22 cellular contexts compared by ENCODE assay signal in the genomic region with DNA sequence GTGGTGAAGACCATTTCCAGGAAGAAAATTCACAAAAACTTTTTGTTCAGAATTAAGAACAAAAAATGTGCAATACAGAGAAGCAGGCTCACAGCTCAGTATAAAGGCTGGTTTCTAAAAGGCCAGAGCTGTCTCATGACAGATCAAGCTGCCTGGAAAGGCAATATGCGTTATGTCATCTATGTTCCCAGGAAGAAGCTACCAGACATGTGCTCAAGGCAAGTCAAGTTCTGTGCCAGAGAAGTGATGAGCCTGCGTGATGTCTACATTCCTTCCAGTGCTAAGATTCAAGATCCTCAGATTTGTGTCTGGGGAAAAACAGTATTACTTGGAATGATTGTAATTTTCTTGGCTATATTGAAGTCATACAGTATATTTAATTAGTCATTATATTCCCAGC.
DNase-seq lines count a peak whose midpoint lies in the region; ATAC-seq, FAIRE-seq and TF ChIP-seq lines count a peak whose summit lies in the region.
"Had no signal": no experiment of that assay in that cellular context is flagged by ENCODE, and none has a peak within 500 bp of the region (broad histone marks: within the 10 kb centered on the region; RNA-seq: fewer than 3 reads in every experiment).

No MANE protein-coding gene starts in this region.

- FAIRE-seq in keratinocyte (lab: Jason Lieb, UNC): peak; percentile 5
- FAIRE-seq: TTC549 had no signal

- H3K9me3 Mint-ChIP-seq in stimulated activated naive B cell treated with anti-CD40 and anti-IgM and Interleukin-4, amounts not matched to agents 10 μg/mL and 1 μg/mL and 100 μg/mL, for 72 hours: no peaks in the 10 kb centered on the region

- H3K4me1 ChIP-seq in body of pancreas (no peaks in the 10 kb centered on the region), keratinocyte (ENCODE audit: control insufficient read depth, extremely low read depth, insufficient read depth, low read length) (peaks cover 46% of the 10 kb centered on the region)
- H3K4me1 ChIP-seq: left ventricle myocardium inferior had no signal

- 77 to 80% methylated on average over 2 of the region's 2 CpGs for WGBS in body of pancreas, 2 donors

- ATAC-seq in body of pancreas (peak; percentile 24), HG03139 (IDR thresholded peaks at IDR 0.05; ENCODE audit: unreplicated experiment) (no peak), GM19351 (IDR thresholded peaks at IDR 0.05; ENCODE audit: unreplicated experiment) (no peak)
- ATAC-seq in stimulated activated naive B cell treated with anti-CD40 and anti-IgM and Interleukin-4, amounts not matched to agents 10 μg/mL and 1 μg/mL and 100 μg/mL, for 72 hours (replicated peaks): no peak
- ATAC-seq: mucosa of descending colon had no signal

- peaks cover 21 to 36% of the 10 kb centered on the region in 2 donors for H3K4me1 Mint-ChIP-seq in stimulated activated naive B cell treated with anti-CD40 and anti-IgM and Interleukin-4, amounts not matched to agents 10 μg/mL and 1 μg/mL and 100 μg/mL, for 72 hours

- H3K4me3 ChIP-seq in body of pancreas: no peak overlapping the region
- no peak overlapping the region for H3K4me3 ChIP-seq in keratinocyte (ENCODE audit: control insufficient read depth in 2 of 3, extremely low read depth in 1 of 3, insufficient read depth in 2 of 3, low read depth in 1 of 3, low read length in 3 of 3)
- H3K4me3 ChIP-seq: left ventricle myocardium inferior, mucosa of descending colon, tibial artery had no signal

- no peak for TF ChIP-seq POLR2A in body of pancreas (IDR thresholded peaks at IDR 0.05)

- H3K9me3 ChIP-seq in body of pancreas (no peaks in the 10 kb centered on the region), keratinocyte (ENCODE audit: control insufficient read depth, low read depth, low read length) (no peaks in the 10 kb centered on the region)
- H3K9me3 ChIP-seq: left ventricle myocardium inferior, mucosa of descending colon, tibial artery had no signal

- no peak overlapping the region for H2AFZ ChIP-seq in keratinocyte (ENCODE audit: control insufficient read depth, low read length)

- H3K27me3 ChIP-seq in body of pancreas (no peaks in the 10 kb centered on the region), keratinocyte (ENCODE audit: control insufficient read depth, extremely low read depth, insufficient read depth, low read length) (no peaks in the 10 kb centered on the region)
- H3K27me3 ChIP-seq: tibial artery had no signal

- H3K27me3 Mint-ChIP-seq in stimulated activated naive B cell treated with anti-CD40 and anti-IgM and Interleukin-4, amounts not matched to agents 10 μg/mL and 1 μg/mL and 100 μg/mL, for 72 hours: no peaks in the 10 kb centered on the region

- H4K20me1 ChIP-seq in keratinocyte (ENCODE audit: control insufficient read depth, extremely low read depth, insufficient read depth, low read length): no peaks in the 10 kb centered on the region

- H3K27ac ChIP-seq in body of pancreas (no peak overlapping the region), keratinocyte (ENCODE audit: control insufficient read depth, insufficient read depth, low read length) (no peak overlapping the region)
- H3K27ac ChIP-seq: tibial artery had no signal

- TF ChIP-seq CTCF in body of pancreas (IDR thresholded peaks at IDR 0.05): no peak
- TF ChIP-seq CTCF in keratinocyte (optimal IDR thresholded peaks at IDR 0.05 in 1 of 3, IDR thresholded peaks at IDR 0.05 in 1 of 3, conservative IDR thresholded peaks at IDR 0.05 in 1 of 3; ENCODE audit: extremely low read depth in 1 of 3, insufficient read depth in 2 of 3, low read length in 3 of 3): no peak

- intact Hi-C loops in body of pancreas (cut with DNase I): no loop called here

- no peaks in the 10 kb centered on the region for H3K9me1 ChIP-seq in keratinocyte (ENCODE audit: control insufficient read depth, extremely low read depth, insufficient read depth, low read length)

- H3K4me2 ChIP-seq in keratinocyte (ENCODE audit: control insufficient read depth, extremely low read depth, insufficient read depth, low read depth, low read length): no peak overlapping the region

- H3K4me3 Mint-ChIP-seq in stimulated activated naive B cell treated with anti-CD40 and anti-IgM and Interleukin-4, amounts not matched to agents 10 μg/mL and 1 μg/mL and 100 μg/mL, for 72 hours: no peak overlapping the region

- no peaks in the 10 kb centered on the region for H3K36me3 ChIP-seq in body of pancreas (replicated peaks in 1 of 2; ENCODE audit: insufficient read depth in 1 of 2, low read depth in 2 of 2)
- no peaks in the 10 kb centered on the region for H3K36me3 ChIP-seq in keratinocyte (ENCODE audit: control insufficient read depth in 2 of 2, extremely low read depth in 1 of 2, insufficient read depth in 2 of 2, low read length in 2 of 2)
- H3K36me3 ChIP-seq: left ventricle myocardium inferior, tibial artery had no signal

- dilution Hi-C loops in keratinocyte (cut with MboI; ENCODE audit: extremely low pct_ligation_motif_present, low sequenced_read_pairs): no loop called here

- H3K27ac Mint-ChIP-seq in stimulated activated naive B cell treated with anti-CD40 and anti-IgM and Interleukin-4, amounts not matched to agents 10 μg/mL and 1 μg/mL and 100 μg/mL, for 72 hours: peak overlapping the region; percentile 97

- H3K79me2 ChIP-seq in keratinocyte (ENCODE audit: control insufficient read depth, insufficient read depth, low read length): no peaks in the 10 kb centered on the region

- H3K9ac ChIP-seq in keratinocyte (ENCODE audit: control insufficient read depth, extremely low read depth, insufficient read depth, low read length): no peak overlapping the region

- DNase-seq in NCI-H69 (lab: John Stamatoyannopoulos, UW): peak; percentile 34
- no peak for DNase-seq in body of pancreas
- no peak for DNase-seq in keratinocyte (ENCODE audit: low read depth, low spot score)
- no peak for DNase-seq in stimulated activated naive B cell treated with anti-CD40 and anti-IgM and Interleukin-4, amounts not matched to agents 10 μg/mL and 1 μg/mL and 100 μg/mL, for 72 hours
- DNase-seq in MV-4-11 (lab: John Stamatoyannopoulos, UW): no peak
- DNase-seq in SW480 (ENCODE audit: low spot score): no peak
- DNase-seq: activated naive CD4-positive, alpha-beta T cell treated with Interleukin-2 at 50 U/mL for 16 hours; activated T-cell treated with anti-CD3 and anti-CD28 coated beads for 4 hours; AML-193; COR-L47; DND-41; KBM-7; left ventricle myocardium inferior; mucosa of descending colon; NCI-H1048; NCI-H2081; NK-92 treated with Interleukin-12 subunit alpha and Interleukin-12 subunit beta, amount 100 ng/mL, for 24 hours; RPMI8226; tibial artery had no signal

- peaks cover 0 to 3% of the 10 kb centered on the region in 2 donors for H3K36me3 Mint-ChIP-seq in stimulated activated naive B cell treated with anti-CD40 and anti-IgM and Interleukin-4, amounts not matched to agents 10 μg/mL and 1 μg/mL and 100 μg/mL, for 72 hours
